16 cellular contexts compared by ENCODE assay signal in genomic region chr4:97073194-97073593, GRCh38.
DNase-seq lines count a peak whose midpoint lies in the region; ATAC-seq lines count a peak whose summit lies in the region.
"Had no signal": no experiment of that assay in that cellular context is flagged by ENCODE, and none has a peak within 500 bp of the region (broad histone marks: within the 10 kb centered on the region; RNA-seq: fewer than 3 reads in every experiment).

No MANE protein-coding gene starts in this region.

- DNase-seq in NCI-H345 (lab: John Stamatoyannopoulos, UW) (peak; percentile 4), NCI-H345 treated with DMSO at 0.1 percent for 48 hours (lab: John Stamatoyannopoulos, UW; ENCODE audit: unreplicated experiment) (no peak), OCI-M1 (lab: John Stamatoyannopoulos, UW) (peak; percentile 83), astrocyte of the hippocampus (ENCODE audit: low read depth, low spot score) (peak; percentile 61)
- DNase-seq in activated CD4-positive, alpha-beta T cell treated with anti-CD3 and anti-CD28 coated beads, Interleukin-2, amount 50 U/mL, for 1 hour, result no peak
- DNase-seq in stimulated activated CD4-positive, alpha-beta T cell treated with anti-CD3 and anti-CD28 coated beads, Interleukin-2, amount 100 ng/mL, for 24 hours, result no peak
- DNase-seq: 8988T, Calu3, GF-D8, Karpas-422, NCI-H1417 treated with DMSO at 0.1 percent for 48 hours, NCI-H2227 treated with DMSO at 0.1 percent for 48 hours, NCI-H526 treated with DMSO at 0.1 percent for 48 hours had no signal

- no peak for ATAC-seq in HG02884 (IDR thresholded peaks at IDR 0.05; ENCODE audit: unreplicated experiment)
- no peak for ATAC-seq in GM19328 (IDR thresholded peaks at IDR 0.05; ENCODE audit: unreplicated experiment)
- ATAC-seq: Right ventricle myocardium inferior had no signal

Comparison
In these comparisons a context has a peak if more than half of its experiments do, and no peak if none do; other contexts are left out.
1. DNase-seq: peak in NCI-H345 (single experiment), OCI-M1 (single experiment) and astrocyte of the hippocampus (single experiment); none in NCI-H345 treated with DMSO at 0.1 percent for 48 hours (single experiment), activated CD4-positive, alpha-beta T cell treated with anti-CD3 and anti-CD28 coated beads, Interleukin-2, amount 50 U/mL, for 1 hour (single experiment) and stimulated activated CD4-positive, alpha-beta T cell treated with anti-CD3 and anti-CD28 coated beads, Interleukin-2, amount 100 ng/mL, for 24 hours (0 of 2).